1 cellular context compared by ENCODE assay signal in the genomic region with DNA sequence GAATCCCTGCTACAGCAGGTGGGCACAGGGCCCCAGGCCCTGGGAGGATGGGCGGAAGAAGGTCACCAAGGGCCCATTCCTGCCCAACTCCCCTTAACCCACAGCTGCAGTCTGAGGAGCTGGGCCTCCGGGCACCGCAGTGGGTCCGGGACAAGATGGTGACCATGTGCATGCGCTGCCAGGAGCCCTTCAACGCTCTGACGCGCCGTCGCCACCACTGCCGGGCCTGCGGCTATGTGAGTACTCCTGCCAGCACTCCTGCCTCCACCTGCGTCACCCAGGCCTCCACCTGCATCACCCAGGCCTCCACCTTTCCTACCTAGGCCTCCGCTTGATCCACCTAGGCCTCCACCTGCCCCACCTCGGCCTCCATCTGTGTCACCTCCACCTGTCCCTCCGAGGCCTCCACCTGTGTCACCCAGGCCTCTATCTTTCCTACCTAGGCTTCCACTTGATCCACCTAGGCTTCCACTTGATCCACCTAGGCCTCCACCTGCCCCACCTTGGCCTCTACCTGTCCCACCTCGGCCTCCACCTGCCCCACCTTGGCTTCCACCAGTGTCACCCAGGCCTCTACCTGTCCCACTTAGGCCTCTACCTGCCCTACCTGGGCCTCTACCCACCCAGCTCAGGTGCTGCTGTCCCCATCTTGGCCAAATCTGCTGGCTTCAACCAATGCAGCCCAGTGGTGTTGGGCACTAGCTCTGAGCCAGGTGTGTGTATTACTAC.
A peak's percentile ranks its signal among the peaks of the same experiment; 100 is the strongest.
TF ChIP-seq lines count a peak whose summit lies in the region.

No MANE protein-coding gene starts in this region.

TF ChIP-seq in K562, 482 proteins besides CTCF, POLR2A, EP300 and RAD21:
- TF ChIP-seq NEUROD1 (IDR thresholded peaks at IDR 0.05; ENCODE audit: borderline replicate concordance, low read depth, low read length, partially characterized antibody) (no peak), ZC3H4 (CRISPR knock-in tag; IDR thresholded peaks at IDR 0.05; ENCODE audit: borderline replicate concordance) (0 out of 2 replicates have a peak, but pooled peaks have one; percentile 26), SMAD4 (CRISPR knock-in tag; conservative IDR thresholded peaks at IDR 0.05) (no peak), ZBTB7A (IDR thresholded peaks at IDR 0.05; ENCODE audit: borderline replicate concordance, control insufficient read depth, low read depth, low read length) (0 out of 2 replicates have a peak, but pooled peaks have one; percentile 23), KDM1A (IDR thresholded peaks at IDR 0.05) (peak in 1 of 2 experiments; percentile 1; a peak in 1 of 4 replicates), MEF2A (IDR thresholded peaks at IDR 0.05; ENCODE audit: control insufficient read depth, low read depth, low read length) (no peak), EHMT2 (IDR thresholded peaks at IDR 0.05) (no peak), ATF1 (CRISPR knock-in tag; IDR thresholded peaks at IDR 0.05) (no peak), ATF1 (tag; IDR thresholded peaks at IDR 0.05) (peak; percentile 5; the same call in 1 of the 2 replicates), ZEB2 (IDR thresholded peaks at IDR 0.05) (peak; percentile 75), NR2C2 (CRISPR knock-in tag; IDR thresholded peaks at IDR 0.05) (no peak), NR2C2 (tag; IDR thresholded peaks at IDR 0.05) (peak; percentile 11; the same call in 1 of the 2 replicates), IFI16 (CRISPR knock-in tag; IDR thresholded peaks at IDR 0.05) (no peak)
- TF ChIP-seq, protein P1, sequence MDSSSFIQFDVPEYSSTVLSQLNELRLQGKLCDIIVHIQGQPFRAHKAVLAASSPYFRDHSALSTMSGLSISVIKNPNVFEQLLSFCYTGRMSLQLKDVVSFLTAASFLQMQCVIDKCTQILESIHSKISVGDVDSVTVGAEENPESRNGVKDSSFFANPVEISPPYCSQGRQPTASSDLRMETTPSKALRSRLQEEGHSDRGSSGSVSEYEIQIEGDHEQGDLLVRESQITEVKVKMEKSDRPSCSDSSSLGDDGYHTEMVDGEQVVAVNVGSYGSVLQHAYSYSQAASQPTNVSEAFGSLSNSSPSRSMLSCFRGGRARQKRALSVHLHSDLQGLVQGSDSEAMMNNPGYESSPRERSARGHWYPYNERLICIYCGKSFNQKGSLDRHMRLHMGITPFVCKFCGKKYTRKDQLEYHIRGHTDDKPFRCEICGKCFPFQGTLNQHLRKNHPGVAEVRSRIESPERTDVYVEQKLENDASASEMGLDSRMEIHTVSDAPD (CRISPR knock-in tag; IDR thresholded peaks at IDR 0.05): no peak
- TF ChIP-seq, protein P2, sequence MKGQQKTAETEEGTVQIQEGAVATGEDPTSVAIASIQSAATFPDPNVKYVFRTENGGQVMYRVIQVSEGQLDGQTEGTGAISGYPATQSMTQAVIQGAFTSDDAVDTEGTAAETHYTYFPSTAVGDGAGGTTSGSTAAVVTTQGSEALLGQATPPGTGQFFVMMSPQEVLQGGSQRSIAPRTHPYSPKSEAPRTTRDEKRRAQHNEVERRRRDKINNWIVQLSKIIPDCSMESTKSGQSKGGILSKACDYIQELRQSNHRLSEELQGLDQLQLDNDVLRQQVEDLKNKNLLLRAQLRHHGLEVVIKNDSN (CRISPR knock-in tag; IDR thresholded peaks at IDR 0.05): 0 out of 2 replicates have a peak, but pooled peaks have one; percentile 9
- TF ChIP-seq, protein P3, sequence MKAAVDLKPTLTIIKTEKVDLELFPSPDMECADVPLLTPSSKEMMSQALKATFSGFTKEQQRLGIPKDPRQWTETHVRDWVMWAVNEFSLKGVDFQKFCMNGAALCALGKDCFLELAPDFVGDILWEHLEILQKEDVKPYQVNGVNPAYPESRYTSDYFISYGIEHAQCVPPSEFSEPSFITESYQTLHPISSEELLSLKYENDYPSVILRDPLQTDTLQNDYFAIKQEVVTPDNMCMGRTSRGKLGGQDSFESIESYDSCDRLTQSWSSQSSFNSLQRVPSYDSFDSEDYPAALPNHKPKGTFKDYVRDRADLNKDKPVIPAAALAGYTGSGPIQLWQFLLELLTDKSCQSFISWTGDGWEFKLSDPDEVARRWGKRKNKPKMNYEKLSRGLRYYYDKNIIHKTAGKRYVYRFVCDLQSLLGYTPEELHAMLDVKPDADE (conservative IDR thresholded peaks at IDR 0.05; ENCODE audit: control insufficient read depth, low read depth, low read length): 0 out of 2 replicates have a peak, but pooled peaks have one; percentile 34
